15 cellular contexts compared by ENCODE assay signal in genomic region chr20:58064411-58065010, GRCh38.
"Had no signal": no experiment of that assay in that cellular context is flagged by ENCODE, and none has a peak within 500 bp of the region (broad histone marks: within the 10 kb centered on the region; RNA-seq: fewer than 3 reads in every experiment).

No MANE protein-coding gene starts in this region.

- ATAC-seq: activated CD4-positive, CD25-positive, alpha-beta regulatory T cell treated with anti-CD3 and anti-CD28 coated beads, Interleukin-2, amount 50 U/mL, for 24 hours; activated T-cell treated with anti-CD3 and anti-CD28 coated beads, Interleukin-2, amount 50 U/mL, for 4 hours; esophagus mucosa; stimulated activated naive B cell treated with anti-CD40 and anti-IgM and Interleukin-4, amounts not matched to agents 10 μg/mL and 1 μg/mL and 100 μg/mL, for 72 hours had no signal

- DNase-seq: activated CD4-positive, alpha-beta T cell treated with anti-CD3 and anti-CD28 coated beads, Interleukin-2, amount 50 U/mL, for 1 hour; activated effector memory CD4-positive, alpha-beta T cell treated with anti-CD3 and anti-CD28 coated beads, Interleukin-2, amount 50 U/mL, for 16 hours; activated T-cell treated with anti-CD3 and anti-CD28 coated beads, Interleukin-2, amount 50 U/mL, for 4 hours; hippocampal formation; ovary; stimulated activated CD4-positive, alpha-beta T cell treated with anti-CD3 and anti-CD28 coated beads, Interleukin-15, amount 100 ng/mL, for 24 hours; stimulated activated CD4-positive, alpha-beta T cell treated with anti-CD3 and anti-CD28 coated beads, Interleukin-4, amount 100 ng/mL, for 1 hour; stimulated activated naive B cell treated with anti-CD40 and anti-IgM and Interleukin-4, amounts not matched to agents 10 μg/mL and 1 μg/mL and 100 μg/mL, for 72 hours; T-helper 9 cell had no signal

- H3K4me1 ChIP-seq: adrenal gland, tibial artery had no signal

- H3K4me3 ChIP-seq: adrenal gland, cardiac muscle cell, ovary, SK-N-MC, tibial artery had no signal

- H3K36me3 ChIP-seq: adrenal gland, cardiac muscle cell, ovary, tibial artery had no signal

- H3K9me3 ChIP-seq: adrenal gland, ovary, tibial artery had no signal

- H3K27ac ChIP-seq: adrenal gland, cardiac muscle cell, ovary, SK-N-MC, tibial artery had no signal

- H3K27me3 ChIP-seq: adrenal gland, ovary, tibial artery had no signal
